ENCODE assay signal across 1 cellular context in genomic region chr4:51842554-51843308, GRCh38.
TF ChIP-seq lines count a peak whose summit lies in the region.

TSS of gene DCUN1D4 (plus strand) at chr4:51843153. CDS start at chr4:51843243, 90 bp downstream.

TF ChIP-seq in K562, 482 proteins besides CTCF, POLR2A, EP300 and RAD21 (continued from another document and continues in another):
- TF ChIP-seq PBX2 (CRISPR knock-in tag; IDR thresholded peaks at IDR 0.05; ENCODE audit: low read depth): peak; percentile 88
- peak; percentile 99 for TF ChIP-seq PBX2 (tag; conservative IDR thresholded peaks at IDR 0.05; ENCODE audit: low read depth)
- no peak for TF ChIP-seq POLR2AphosphoS5 (IDR thresholded peaks at IDR 0.05; ENCODE audit: control insufficient read depth, insufficient read depth, low read depth, low read length)
- TF ChIP-seq HNRNPUL1 (IDR thresholded peaks at IDR 0.05; ENCODE audit: low read length): no peak
- no peak for TF ChIP-seq TEAD2 (tag; IDR thresholded peaks at IDR 0.05)
- TF ChIP-seq NCOA4 (IDR thresholded peaks at IDR 0.05; ENCODE audit: partially characterized antibody): no peak
- peak; percentile 89 for TF ChIP-seq NR2C1 (IDR thresholded peaks at IDR 0.05)
- TF ChIP-seq NR2C1 (tag; IDR thresholded peaks at IDR 0.05): peak; percentile 69
- TF ChIP-seq SAFB (IDR thresholded peaks at IDR 0.05; ENCODE audit: borderline replicate concordance, low read depth, low read length): no peak
- peak; percentile 38; the same call in 1 of the 2 replicates for TF ChIP-seq CREB3L1 (IDR thresholded peaks at IDR 0.05; ENCODE audit: borderline replicate concordance, low read depth)
- TF ChIP-seq REST (CRISPR knock-in tag; IDR thresholded peaks at IDR 0.05; ENCODE audit: low read depth): no peak
- TF ChIP-seq MYC (IDR thresholded peaks at IDR 0.05; ENCODE audit: low read depth, low read length): peak; percentile 28
- TF ChIP-seq MYC (CRISPR knock-in tag; IDR thresholded peaks at IDR 0.05; ENCODE audit: borderline replicate concordance, low read depth): no peak
- peak; percentile 42 for TF ChIP-seq TBP (optimal IDR thresholded peaks at IDR 0.05; ENCODE audit: low read depth, low read length)
- no peak for TF ChIP-seq SRSF1 (IDR thresholded peaks at IDR 0.05; ENCODE audit: low read depth, low read length)
- TF ChIP-seq MBD2 (IDR thresholded peaks at IDR 0.05; ENCODE audit: borderline replicate concordance, low read depth): peak; percentile 99
- peak; percentile 25; the same call in 1 of the 2 replicates for TF ChIP-seq E2F3 (CRISPR knock-in tag; IDR thresholded peaks at IDR 0.05)
- TF ChIP-seq ZNF589 (CRISPR knock-in tag; IDR thresholded peaks at IDR 0.05; ENCODE audit: low read depth): no peak
- TF ChIP-seq E2F6 (IDR thresholded peaks at IDR 0.05; ENCODE audit: borderline replicate concordance in 1 of 2, extremely low read depth in 1 of 2, insufficient read depth in 1 of 2, insufficient read length in 1 of 2, low read depth in 1 of 2, low read length in 1 of 2, poor library complexity in 1 of 2, severe bottlenecking in 1 of 2): peak; percentile 45 to 79
- TF ChIP-seq NR2C2 (CRISPR knock-in tag; IDR thresholded peaks at IDR 0.05): peak; percentile 54; the same call in 1 of the 2 replicates
- peak; percentile 96 for TF ChIP-seq NR2C2 (tag; IDR thresholded peaks at IDR 0.05)
- peak in 1 of 2 experiments; percentile 41; a peak in 1 of 4 replicates for TF ChIP-seq NONO (IDR thresholded peaks at IDR 0.05; ENCODE audit: low read depth in 2 of 2, low read length in 1 of 2)
- TF ChIP-seq SRF (CRISPR knock-in tag; IDR thresholded peaks at IDR 0.05): peak in 1 of 2 experiments; percentile 43; a peak in 1 of 4 replicates
- TF ChIP-seq SIN3A (IDR thresholded peaks at IDR 0.05; ENCODE audit: borderline replicate concordance in 2 of 2, control insufficient read depth in 1 of 2, low read depth in 2 of 2, low read length in 2 of 2): 0 out of 4 replicates have a peak, but pooled peaks of 1 of the 2 experiments have one; percentile 21
- peak; percentile 60; the same call in 1 of the 2 replicates for TF ChIP-seq PHF8 (IDR thresholded peaks at IDR 0.05; ENCODE audit: borderline replicate concordance, low read length)
- TF ChIP-seq CTCFL (IDR thresholded peaks at IDR 0.05; ENCODE audit: borderline replicate concordance, insufficient read depth, low read depth, low read length, poor library complexity, severe bottlenecking): peak; percentile 66
- peak; percentile 66 for TF ChIP-seq ZBTB12 (CRISPR knock-in tag; IDR thresholded peaks at IDR 0.05)
- TF ChIP-seq ASH1L (IDR thresholded peaks at IDR 0.05; ENCODE audit: borderline replicate concordance, low read depth, partially characterized antibody): peak; percentile 97
- no peak for TF ChIP-seq RBM17 (IDR thresholded peaks at IDR 0.05; ENCODE audit: borderline replicate concordance, low read depth, low read length)
- peak; percentile 92 for TF ChIP-seq SP2 (IDR thresholded peaks at IDR 0.05; ENCODE audit: extremely low read depth, low read depth, low read length, poor library complexity, severe bottlenecking)
- TF ChIP-seq ZBTB17 (CRISPR knock-in tag; IDR thresholded peaks at IDR 0.05): no peak
- peak; percentile 78 to 81 for TF ChIP-seq NRF1 (conservative IDR thresholded peaks at IDR 0.05 in 1 of 2, IDR thresholded peaks at IDR 0.05 in 1 of 2)
- TF ChIP-seq CREM (IDR thresholded peaks at IDR 0.05; ENCODE audit: low read depth): peak; percentile 83
- peak in 1 of 2 experiments; percentile 51; a peak in 2 of 4 replicates for TF ChIP-seq FOXK2 (conservative IDR thresholded peaks at IDR 0.05 in 1 of 2, IDR thresholded peaks at IDR 0.05 in 1 of 2; ENCODE audit: low read depth in 2 of 2)
- no peak for TF ChIP-seq ZNF23 (CRISPR knock-in tag; IDR thresholded peaks at IDR 0.05)
- peak; percentile 18; the same call in 1 of the 2 replicates for TF ChIP-seq SMAD4 (CRISPR knock-in tag; conservative IDR thresholded peaks at IDR 0.05)
- TF ChIP-seq RBBP5 (IDR thresholded peaks at IDR 0.05; ENCODE audit: borderline replicate concordance, insufficient read depth, low read length, poor library complexity, severe bottlenecking): peak; percentile 57
- TF ChIP-seq ZNF407 (IDR thresholded peaks at IDR 0.05; ENCODE audit: low read depth): no peak
- TF ChIP-seq POLR2G (IDR thresholded peaks at IDR 0.05; ENCODE audit: low read depth, low read length): peak; percentile 93
